18 cellular contexts compared by ENCODE assay signal in the genomic region with DNA sequence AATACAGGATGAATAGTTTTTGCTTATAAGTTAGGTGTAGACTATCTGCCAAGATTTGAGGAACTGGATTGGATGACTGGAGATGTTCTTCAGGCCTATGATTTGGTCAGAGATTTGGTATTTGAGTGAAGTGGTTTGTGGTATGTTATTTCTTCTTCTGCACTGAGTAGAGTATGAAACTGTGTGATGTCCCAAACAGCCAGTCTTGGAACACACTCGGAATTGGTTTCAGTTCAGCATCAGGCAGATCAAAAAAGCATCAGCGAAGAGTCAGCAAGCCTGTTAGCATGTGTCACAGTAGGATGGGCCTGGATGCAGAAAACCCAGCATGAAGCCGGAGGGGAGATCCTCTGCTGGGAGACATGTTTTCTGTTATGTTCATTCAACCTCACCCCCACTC.
DNase-seq lines count a peak whose midpoint lies in the region; FAIRE-seq and TF ChIP-seq lines count a peak whose summit lies in the region.
"Had no signal": no experiment of that assay in that cellular context is flagged by ENCODE, and none has a peak within 500 bp of the region (broad histone marks: within the 10 kb centered on the region; RNA-seq: fewer than 3 reads in every experiment).

No MANE protein-coding gene starts in this region.

- no peak overlapping the region for H3K14ac ChIP-seq in mesenchymal stem cell (ENCODE audit: low read length in 2 of 2)

- H3K9ac ChIP-seq in mesenchymal stem cell (ENCODE audit: low read length), result peak overlapping the region; percentile 58

- H3K36me3 ChIP-seq in mesenchymal stem cell (ENCODE audit: control insufficient read depth in 1 of 2, insufficient read depth in 2 of 2, low read depth in 1 of 2, low read length in 2 of 2), result peaks cover 0 to 14% of the 10 kb centered on the region in 2 experiments
- no peaks in the 10 kb centered on the region for H3K36me3 ChIP-seq in suprapubic skin

- no peak overlapping the region for H2AFZ ChIP-seq in mesenchymal stem cell (ENCODE audit: low read depth, low read length)

- TF ChIP-seq EP300 in suprapubic skin (IDR thresholded peaks at IDR 0.05), result no peak

- H3K23ac ChIP-seq in mesenchymal stem cell (ENCODE audit: low read length in 2 of 2), result no peak overlapping the region

- H3K18ac ChIP-seq in mesenchymal stem cell (ENCODE audit: low read depth in 1 of 2, low read length in 2 of 2), result no peak overlapping the region

- no peak for FAIRE-seq in RCC 7860 (lab: Jason Lieb, UNC)
- FAIRE-seq: GM12892 had no signal

- peak overlapping the region; percentile 75 for H3K4me3 Mint-ChIP-seq in HFFc6
- H3K4me3 Mint-ChIP-seq: activated T-helper 17 cell treated with anti-CD3 and anti-CD28 coated beads, Interleukin-2, amount 50 U/mL, for 72 hours; brain had no signal

- H2AK5ac ChIP-seq in mesenchymal stem cell (ENCODE audit: low read length, severe bottlenecking), result no peak overlapping the region

- no peaks in the 10 kb centered on the region for H3K9me3 Mint-ChIP-seq in HFFc6

- no peak overlapping the region for H4K8ac ChIP-seq in mesenchymal stem cell (ENCODE audit: low read length)

- 81% methylated on average over 3 of the region's 3 CpGs for WGBS in mesenchymal stem cell
- 70% methylated on average over 3 of the region's 3 CpGs for WGBS in suprapubic skin

- H3K36me3 Mint-ChIP-seq in HFFc6 (ENCODE audit: low read depth), result peaks cover 11% of the 10 kb centered on the region
- H3K36me3 Mint-ChIP-seq: brain had no signal

- no peak overlapping the region for H2BK15ac ChIP-seq in mesenchymal stem cell (ENCODE audit: low read depth, poor library complexity, severe bottlenecking)

- H2BK5ac ChIP-seq in mesenchymal stem cell (ENCODE audit: low read depth, low read length, poor library complexity, severe bottlenecking), result no peak overlapping the region

- H3K9me3 ChIP-seq in mesenchymal stem cell (ENCODE audit: control insufficient read depth, low read length) (no peaks in the 10 kb centered on the region), suprapubic skin (no peaks in the 10 kb centered on the region)
- H3K9me3 ChIP-seq: lower lobe of right lung, testis had no signal

- H3K27me3 ChIP-seq in mesenchymal stem cell (ENCODE audit: control insufficient read depth in 1 of 2, insufficient read depth in 1 of 2, low read length in 2 of 2), result no peaks in the 10 kb centered on the region
- H3K27me3 ChIP-seq in suprapubic skin, result no peaks in the 10 kb centered on the region
- H3K27me3 ChIP-seq: testis had no signal

- POLR2A ChIA-PET in AG04449 (lab: Yijun Ruan, JAX), result no interaction called here
- POLR2A ChIA-PET in HEK293T (lab: Yijun Ruan, JAX), result no interaction called here

- H3K4me1 ChIP-seq in mesenchymal stem cell (ENCODE audit: control insufficient read depth, insufficient read depth, low read depth, low read length) (no peaks in the 10 kb centered on the region), suprapubic skin (peaks cover 13% of the 10 kb centered on the region)
- H3K4me1 ChIP-seq: lower lobe of right lung, testis had no signal

- H3K27ac ChIP-seq in mesenchymal stem cell (ENCODE audit: low read length, poor library complexity, severe bottlenecking) (no peak overlapping the region), suprapubic skin (no peak overlapping the region)
- H3K27ac ChIP-seq: lower lobe of right lung, testis had no signal

- DNase-seq in AG04449 (ENCODE audit: low read depth, low spot score), result peak; percentile 88
- peak; percentile 69 for DNase-seq in HFFc6
- DNase-seq in choroid plexus epithelial cell (ENCODE audit: low read depth), result peak; percentile 94
- DNase-seq in mesenchymal stem cell, result peak; percentile 85
- DNase-seq in RCC 7860 (ENCODE audit: low spot score), result no peak
- DNase-seq in NCI-H345 (lab: John Stamatoyannopoulos, UW), result no peak
- no peak for DNase-seq in suprapubic skin (ENCODE audit: low spot score in 2 of 2)
- no peak for DNase-seq in HEK293T (ENCODE audit: extremely low spot score)
- DNase-seq: activated CD4-positive, alpha-beta T cell treated with anti-CD3 and anti-CD28 coated beads, Interleukin-2, amount 50 U/mL, for 48 hours; DMS79 treated with DMSO at 0.1 percent for 48 hours; hypothalamus; lower lobe of right lung; NCI-H2081; stimulated activated CD4-positive, alpha-beta T cell treated with anti-CD3 and anti-CD28 coated beads, Interleukin-12 subunit alpha, Interleukin-12 subunit beta, amount 100 ng/mL, for 4 hours; testis had no signal

- CTCF ChIA-PET in AG04449 (lab: Yijun Ruan, JAX), result no interaction called here
- CTCF ChIA-PET in HEK293T (lab: Yijun Ruan, JAX), result interaction anchor here (0.7 kb wide), 1 partner anchor 890 kb away, joined by 3 read pairs; no protein-coding TSS in a partner anchor

- peaks cover 33% of the 10 kb centered on the region for H3K4me1 Mint-ChIP-seq in HFFc6 (ENCODE audit: low read depth)
- H3K4me1 Mint-ChIP-seq: activated T-helper 17 cell treated with anti-CD3 and anti-CD28 coated beads, Interleukin-2, amount 50 U/mL, for 72 hours had no signal

- H3K79me1 ChIP-seq in mesenchymal stem cell (replicated peaks; ENCODE audit: low read length, poor library complexity, severe bottlenecking), result peaks cover 19% of the 10 kb centered on the region

- H3K27me3 Mint-ChIP-seq in HFFc6 (ENCODE audit: insufficient read depth), result peaks cover 2% of the 10 kb centered on the region; the same call in 1 of the 2 replicates
- H3K27me3 Mint-ChIP-seq: activated T-helper 17 cell treated with anti-CD3 and anti-CD28 coated beads, Interleukin-2, amount 50 U/mL, for 72 hours had no signal

- no peak overlapping the region for H2BK12ac ChIP-seq in mesenchymal stem cell (ENCODE audit: low read length in 2 of 2)

- no peak overlapping the region for H3K4me2 ChIP-seq in mesenchymal stem cell (ENCODE audit: low read length, poor library complexity, severe bottlenecking)

- H3K4me3 ChIP-seq in AG04449 (ENCODE audit: low read depth, low read length), result peak overlapping the region; percentile 34
- peak overlapping the region; percentile 23 for H3K4me3 ChIP-seq in choroid plexus epithelial cell (ENCODE audit: low read depth, low read length)
- H3K4me3 ChIP-seq in mesenchymal stem cell (ENCODE audit: insufficient read depth in 1 of 2, low read depth in 1 of 2, low read length in 2 of 2), result peak overlapping the region in 1 of 2 experiments; percentile 46
- H3K4me3 ChIP-seq in suprapubic skin, result no peak overlapping the region
- H3K4me3 ChIP-seq: lower lobe of right lung, testis had no signal

- peak overlapping the region; percentile 82 for H3K27ac Mint-ChIP-seq in HFFc6
- H3K27ac Mint-ChIP-seq: activated T-helper 17 cell treated with anti-CD3 and anti-CD28 coated beads, Interleukin-2, amount 50 U/mL, for 72 hours; brain had no signal

- no peak overlapping the region for H3K4ac ChIP-seq in mesenchymal stem cell (ENCODE audit: low read depth in 1 of 2, low read length in 2 of 2)

- H2BK120ac ChIP-seq in mesenchymal stem cell (ENCODE audit: low read depth, low read length), result no peak overlapping the region

- no peak for TF ChIP-seq CTCF in AG04449 (IDR thresholded peaks at IDR 0.05; ENCODE audit: insufficient read depth, low read length, missing control alignments)
- TF ChIP-seq CTCF in HFFc6 (IDR thresholded peaks at IDR 0.05), result no peak
- TF ChIP-seq CTCF in choroid plexus epithelial cell (conservative IDR thresholded peaks at IDR 0.05; ENCODE audit: low read depth, low read length), result no peak
- TF ChIP-seq CTCF in suprapubic skin (IDR thresholded peaks at IDR 0.05), result no peak

- no peak overlapping the region for H4K91ac ChIP-seq in mesenchymal stem cell (ENCODE audit: low read length)

- TF ChIP-seq POLR2A in suprapubic skin (IDR thresholded peaks at IDR 0.05), result no peak

TF ChIP-seq in HEK293T, 16 proteins besides CTCF, POLR2A, EP300 and RAD21:
- TF ChIP-seq CTBP1 (IDR thresholded peaks at IDR 0.05; ENCODE audit: borderline replicate concordance) (no peak), BHLHE40 (IDR thresholded peaks at IDR 0.05; ENCODE audit: borderline replicate concordance) (no peak), HDGF (IDR thresholded peaks at IDR 0.05; ENCODE audit: borderline replicate concordance) (no peak), NFRKB (IDR thresholded peaks at IDR 0.05) (no peak), SP1 (IDR thresholded peaks at IDR 0.05) (no peak), SUZ12 (IDR thresholded peaks at IDR 0.05) (no peak), L3MBTL2 (conservative IDR thresholded peaks at IDR 0.05) (no peak), LEF1 (IDR thresholded peaks at IDR 0.05; ENCODE audit: borderline replicate concordance) (no peak), ELF4 (IDR thresholded peaks at IDR 0.05) (no peak), FOXM1 (IDR thresholded peaks at IDR 0.05; ENCODE audit: borderline replicate concordance) (no peak)
- TF ChIP-seq, protein P1, sequence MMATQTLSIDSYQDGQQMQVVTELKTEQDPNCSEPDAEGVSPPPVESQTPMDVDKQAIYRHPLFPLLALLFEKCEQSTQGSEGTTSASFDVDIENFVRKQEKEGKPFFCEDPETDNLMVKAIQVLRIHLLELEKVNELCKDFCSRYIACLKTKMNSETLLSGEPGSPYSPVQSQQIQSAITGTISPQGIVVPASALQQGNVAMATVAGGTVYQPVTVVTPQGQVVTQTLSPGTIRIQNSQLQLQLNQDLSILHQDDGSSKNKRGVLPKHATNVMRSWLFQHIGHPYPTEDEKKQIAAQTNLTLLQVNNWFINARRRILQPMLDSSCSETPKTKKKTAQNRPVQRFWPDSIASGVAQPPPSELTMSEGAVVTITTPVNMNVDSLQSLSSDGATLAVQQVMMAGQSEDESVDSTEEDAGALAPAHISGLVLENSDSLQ (IDR thresholded peaks at IDR 0.05), result no peak

Comparison
In these comparisons a context has a peak if more than half of its experiments do, and no peak if none do; other contexts are left out.
1. DNase-seq: peak in AG04449 (single experiment), HFFc6 (single experiment), choroid plexus epithelial cell (single experiment) and mesenchymal stem cell (single experiment); none in RCC 7860 (single experiment), NCI-H345 (single experiment), suprapubic skin (0 of 2) and HEK293T (single experiment).